ENCODE assay signal across 9 cellular contexts in genomic region chr3:64224826-64225606, GRCh38. TPM values are rescaled to one million over a fixed set of nuclear protein-coding genes. Genes with fewer than 3 reads are reported as not detected.
DNase-seq lines count a peak whose midpoint lies in the region; ATAC-seq and TF ChIP-seq lines count a peak whose summit lies in the region.
"Had no signal": no experiment of that assay in that cellular context is flagged by ENCODE, and none has a peak within 500 bp of the region (broad histone marks: within the 10 kb centered on the region; RNA-seq: fewer than 3 reads in every experiment).

Gene PRICKLE2 (minus strand): TSS chr3:64225466. CDS start chr3:64198927, 26,539 bp downstream.

- H3K4me1 ChIP-seq in A673 (ENCODE audit: insufficient read depth, low read length, poor library complexity, severe bottlenecking) (no peaks in the 10 kb centered on the region), psoas muscle (peaks cover under 1% of the 10 kb centered on the region)

- H3K27ac ChIP-seq in A673 (ENCODE audit: low read depth, low read length, poor library complexity, severe bottlenecking) (no peak within 1 kb of the TSS), psoas muscle (peak within 1 kb of the TSS; percentile 56)
- H3K27ac ChIP-seq: neutrophil had no signal

- H3K27me3 ChIP-seq in A673 (replicated peaks; ENCODE audit: insufficient read depth, low read depth, low read length, poor library complexity) = no peaks in the 10 kb centered on the region
- no peaks in the 10 kb centered on the region for H3K27me3 ChIP-seq in psoas muscle (ENCODE audit: insufficient read depth in 3 of 3, low read length in 2 of 3)

- no TSS peak for BruUV-seq in A673 (replicated peaks; lab: Mats Ljungman, UMichigan)

- no peak within 1 kb of the TSS for H3K4me3 ChIP-seq in A673 (ENCODE audit: low read depth, low read length, poor library complexity, severe bottlenecking)
- H3K4me3 ChIP-seq in astrocyte of the cerebellum (ENCODE audit: low read depth, low read length) = peak within 1 kb of the TSS; percentile 46
- peak within 1 kb of the TSS; percentile 53 for H3K4me3 ChIP-seq in psoas muscle

- peak; percentile 61 for ATAC-seq in GM19324 (IDR thresholded peaks at IDR 0.05; ENCODE audit: low FRiP score, unreplicated experiment)
- ATAC-seq in HG03378 (IDR thresholded peaks at IDR 0.05; ENCODE audit: unreplicated experiment) = peak; percentile 86
- peak; percentile 36 to 81 (median 70) for ATAC-seq in psoas muscle

- H3K9me3 ChIP-seq in A673 (ENCODE audit: low read depth, low read length, poor library complexity, severe bottlenecking) (no peaks in the 10 kb centered on the region), psoas muscle (no peaks in the 10 kb centered on the region)
- H3K9me3 ChIP-seq: neutrophil had no signal

- TF ChIP-seq CTCF in A673 (conservative IDR thresholded peaks at IDR 0.05; ENCODE audit: low read depth, low read length) (no peak), astrocyte of the cerebellum (IDR thresholded peaks at IDR 0.05; ENCODE audit: low read depth, low read length, missing control alignments) (peak; percentile 27), psoas muscle (IDR thresholded peaks at IDR 0.05) (peak; percentile 6)

- H3K36me3 ChIP-seq in A673 (ENCODE audit: insufficient read depth, low read length, poor library complexity, severe bottlenecking) (no peaks in the 10 kb centered on the region), psoas muscle (ENCODE audit: insufficient read depth in 1 of 2, low read depth in 1 of 2) (no peaks in the 10 kb centered on the region)
- H3K36me3 ChIP-seq: neutrophil had no signal

- 7 to 23% (median 9%) methylated on average over 13 of the region's 13 CpGs for WGBS in psoas muscle, 3 donors

- CTCF ChIA-PET in A673 (lab: Charles Lee) = no interaction called here

- in situ Hi-C loops in astrocyte of the cerebellum (cut with HindIII; ENCODE audit: low sequenced_read_pairs) = loop anchor here (10.0 kb wide), 1 partner anchor 170 kb away; no protein-coding TSS in a partner anchor

- POLR2A ChIA-PET in A673 (lab: Charles Lee; ENCODE audit: low non-redundant PET) = no interaction called here

- intact Hi-C loops in A673 (cut with micrococcal nuclease; ENCODE audit: unreplicated experiment) (no loop called here), psoas muscle (cut with DNase I) (loop anchor here in 1 of 2 donors (5.0 kb wide), 1 partner anchor 193 kb away; no protein-coding TSS in a partner anchor)

- DNase-seq in A673 (ENCODE audit: low spot score) (peak; percentile 18), astrocyte of the cerebellum (ENCODE audit: low read depth) (peak; percentile 68), hepatic stellate cell (ENCODE audit: low spot score) (peak; percentile 68), psoas muscle (peak; percentile 77 to 87), NCI-H1436 (lab: John Stamatoyannopoulos, UW) (no peak), NCI-H128 (lab: John Stamatoyannopoulos, UW; ENCODE audit: unreplicated experiment) (no peak)

RNA-seq across cellular contexts. Expression of gene PRICKLE2, which starts in this region (rescaled TPM):
- total RNA-seq in A673 (2021) (0.04 TPM in 1 of 2 replicates, not detected in the other), psoas muscle (1 to 10 TPM; 2.2 to 4.9 (median 3.1) TPM)
- under 1 TPM; 0.34 to 0.95 (median 0.92) TPM for polyA plus RNA-seq in psoas muscle

Comparison
In these comparisons a context has a peak if more than half of its experiments do, and no peak if none do; other contexts are left out.
1. Peak in DNase-seq in A673; RNA of the gene not detected or under 1 TPM.
2. DNase-seq: peak in astrocyte of the cerebellum (single experiment), hepatic stellate cell (single experiment) and psoas muscle (2 of 2); none in NCI-H1436 (single experiment) and NCI-H128 (single experiment).
3. Peak in every context shown above with its lines, with median percentiles within 50 percentile points of each other: ATAC-seq.